In genomic region chr3:192825657-192826200, GRCh38 we compare ENCODE assay signal across 8 cellular contexts.
DNase-seq lines count a peak whose midpoint lies in the region; ATAC-seq and TF ChIP-seq lines count a peak whose summit lies in the region.

No MANE protein-coding gene starts in this region.

- TF ChIP-seq CTCF in GM10248 (IDR thresholded peaks at IDR 0.05; ENCODE audit: control extremely low read depth, extremely low read depth, low read depth, missing control alignments): peak; percentile 1

- no peak for DNase-seq in GM10248 (ENCODE audit: extremely low spot score)
- peak; percentile 94 for DNase-seq in NOMO-1 treated with dmso at 0.1 percent for 144 hours (lab: John Stamatoyannopoulos, UW; ENCODE audit: unreplicated experiment)
- DNase-seq in kidney glomerular epithelial cell (lab: John Stamatoyannopoulos, UW): peak; percentile 85
- DNase-seq in RKO (ENCODE audit: low spot score): no peak
- no peak for DNase-seq in Ammon's horn (ENCODE audit: low spot score)
- no peak for DNase-seq in AG08396 (ENCODE audit: low spot score)

- POLR2A ChIA-PET in GM10248 (lab: Yijun Ruan, JAX): interaction anchor here (0.6 kb wide), 1 partner anchor 8 kb away, joined by 3 read pairs; no protein-coding TSS in a partner anchor

- CTCF ChIA-PET in GM10248 (lab: Yijun Ruan, JAX): interaction anchor here (1.3 to 2.8 kb wide), 10 partner anchors 9 to 93 kb away, joined by 3 to 15 read pairs (median 8); partner anchors contain the start of gene MB21D2

- ATAC-seq in HG03442 (IDR thresholded peaks at IDR 0.05; ENCODE audit: unreplicated experiment) (peak; percentile 56), HG02938 (IDR thresholded peaks at IDR 0.05; ENCODE audit: unreplicated experiment) (no peak)

Comparison
In these comparisons a context has a peak if more than half of its experiments do, and no peak if none do; other contexts are left out.
1. DNase-seq: peak in NOMO-1 treated with dmso at 0.1 percent for 144 hours (single experiment) and kidney glomerular epithelial cell (single experiment); none in GM10248 (single experiment), RKO (single experiment), Ammon's horn (single experiment) and AG08396 (single experiment).